13 cellular contexts compared by ENCODE assay signal in the genomic region with DNA sequence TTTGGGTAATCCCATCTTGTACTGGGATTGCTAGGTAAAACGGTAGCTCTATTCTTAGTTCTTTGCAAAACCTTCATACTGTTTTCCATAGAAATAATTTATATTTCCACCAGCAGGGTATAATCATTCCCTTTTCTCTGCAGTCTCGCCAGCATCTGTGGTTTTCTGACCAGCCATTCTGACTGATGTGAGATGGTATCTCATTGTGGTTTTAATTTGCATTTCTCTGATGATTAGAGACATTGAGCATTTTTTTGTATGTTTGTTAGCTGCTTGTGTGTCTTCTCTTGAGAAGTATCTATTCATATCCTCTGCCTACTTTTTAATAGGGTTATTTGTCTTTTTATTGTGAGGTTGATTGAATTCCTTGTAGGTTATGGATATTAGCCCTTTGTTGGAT.
DNase-seq lines count a peak whose midpoint lies in the region; ATAC-seq and TF ChIP-seq lines count a peak whose summit lies in the region.
"Had no signal": no experiment of that assay in that cellular context is flagged by ENCODE, and none has a peak within 500 bp of the region (broad histone marks: within the 10 kb centered on the region; RNA-seq: fewer than 3 reads in every experiment).

No MANE protein-coding gene starts in this region.

- H3K36me3 Mint-ChIP-seq in activated T-helper 1 cell treated with anti-CD3 and anti-CD28 coated beads, Interleukin-12 subunit alpha, Interleukin-12 subunit beta, Interleukin-2, Interleukin-4 antibody, amounts not matched to agents 30 ng/mL and 10 ng/mL and 1 ng/mL, durations not matched to agents 14 hours and 24 hours and 36 hours (ENCODE audit: low read depth), result no peaks in the 10 kb centered on the region
- H3K36me3 Mint-ChIP-seq: naive B cell had no signal

- H3K27me3 Mint-ChIP-seq in activated T-helper 1 cell treated with anti-CD3 and anti-CD28 coated beads, Interleukin-12 subunit alpha, Interleukin-12 subunit beta, Interleukin-2, Interleukin-4 antibody, amounts not matched to agents 30 ng/mL and 10 ng/mL and 1 ng/mL, durations not matched to agents 14 hours and 24 hours and 36 hours (ENCODE audit: insufficient read depth), result no peaks in the 10 kb centered on the region
- H3K27me3 Mint-ChIP-seq: naive B cell had no signal

- no peaks in the 10 kb centered on the region for H3K9me3 Mint-ChIP-seq in activated T-helper 1 cell treated with anti-CD3 and anti-CD28 coated beads, Interleukin-12 subunit alpha, Interleukin-12 subunit beta, Interleukin-2, Interleukin-4 antibody, amounts not matched to agents 30 ng/mL and 10 ng/mL and 1 ng/mL, durations not matched to agents 14 hours and 24 hours and 36 hours
- H3K9me3 Mint-ChIP-seq: naive B cell had no signal

- whole genome bisulfite sequencing in heart left ventricle, 4 donors, result 92 to 96% (median 95%) methylated on average over 2 of the region's 2 CpGs

- H3K4me3 Mint-ChIP-seq in activated T-helper 1 cell treated with anti-CD3 and anti-CD28 coated beads, Interleukin-12 subunit alpha, Interleukin-12 subunit beta, Interleukin-2, Interleukin-4 antibody, amounts not matched to agents 30 ng/mL and 10 ng/mL and 1 ng/mL, durations not matched to agents 14 hours and 24 hours and 36 hours, result no peak overlapping the region
- H3K4me3 Mint-ChIP-seq: naive B cell had no signal

- intact Hi-C loops in left lung (cut with DNase I) (no loop called here), heart left ventricle (cut with DNase I) (no loop called here)
- intact Hi-C loops in activated T-helper 1 cell treated with anti-CD3 and anti-CD28 coated beads, Interleukin-12 subunit alpha, Interleukin-12 subunit beta, Interleukin-2, Interleukin-4 antibody, amounts not matched to agents 30 ng/mL and 10 ng/mL and 1 ng/mL, durations not matched to agents 14 hours and 24 hours and 36 hours (cut with micrococcal nuclease), result no loop called here

- no peaks in the 10 kb centered on the region for H3K4me1 Mint-ChIP-seq in activated T-helper 1 cell treated with anti-CD3 and anti-CD28 coated beads, Interleukin-12 subunit alpha, Interleukin-12 subunit beta, Interleukin-2, Interleukin-4 antibody, amounts not matched to agents 30 ng/mL and 10 ng/mL and 1 ng/mL, durations not matched to agents 14 hours and 24 hours and 36 hours (ENCODE audit: low read depth)

- H3K27ac ChIP-seq in left lung, result no peak overlapping the region
- H3K27ac ChIP-seq in heart left ventricle, result no peak overlapping the region

- DNase-seq in NCI-H526 treated with DMSO at 0.1 percent for 48 hours (lab: John Stamatoyannopoulos, UW), result peak; percentile 95
- DNase-seq in left lung, result no peak
- no peak for DNase-seq in heart left ventricle
- no peak for DNase-seq in midbrain (lab: John Stamatoyannopoulos, UW)
- no peak for DNase-seq in activated T-helper 1 cell treated with anti-CD3 and anti-CD28 coated beads, Interleukin-12 subunit alpha, Interleukin-12 subunit beta, Interleukin-2, Interleukin-4 antibody, amounts not matched to agents 30 ng/mL and 10 ng/mL and 1 ng/mL, durations not matched to agents 14 hours and 24 hours and 36 hours (ENCODE audit: low spot score)
- DNase-seq: activated effector memory CD4-positive, alpha-beta T cell treated with anti-CD3 and anti-CD28 coated beads, Interleukin-2, amount 50 U/mL, for 16 hours; dermis blood vessel endothelial cell; DMS79 treated with DMSO at 0.1 percent for 48 hours; Karpas-422; naive B cell; T-helper 9 cell had no signal

- H3K27me3 ChIP-seq in left lung, result no peaks in the 10 kb centered on the region
- no peaks in the 10 kb centered on the region for H3K27me3 ChIP-seq in heart left ventricle

- H3K4me1 ChIP-seq in left lung (no peaks in the 10 kb centered on the region), heart left ventricle (no peaks in the 10 kb centered on the region)

- no peak for TF ChIP-seq CTCF in left lung (IDR thresholded peaks at IDR 0.05)
- TF ChIP-seq CTCF in heart left ventricle (IDR thresholded peaks at IDR 0.05), result no peak

- peak; percentile 40 for ATAC-seq in GM19328 (IDR thresholded peaks at IDR 0.05; ENCODE audit: unreplicated experiment)
- ATAC-seq in HG02885 (IDR thresholded peaks at IDR 0.05; ENCODE audit: poor library complexity, unreplicated experiment), result peak; percentile 39
- no peak for ATAC-seq in left lung
- ATAC-seq in heart left ventricle, result no peak

- H3K9me3 ChIP-seq in left lung, result no peaks in the 10 kb centered on the region
- no peaks in the 10 kb centered on the region for H3K9me3 ChIP-seq in heart left ventricle

- H3K27ac Mint-ChIP-seq in activated T-helper 1 cell treated with anti-CD3 and anti-CD28 coated beads, Interleukin-12 subunit alpha, Interleukin-12 subunit beta, Interleukin-2, Interleukin-4 antibody, amounts not matched to agents 30 ng/mL and 10 ng/mL and 1 ng/mL, durations not matched to agents 14 hours and 24 hours and 36 hours, result no peak overlapping the region

- no peak overlapping the region for H3K4me3 ChIP-seq in left lung
- no peak overlapping the region for H3K4me3 ChIP-seq in heart left ventricle

- H3K36me3 ChIP-seq in left lung, result no peaks in the 10 kb centered on the region
- no peaks in the 10 kb centered on the region for H3K36me3 ChIP-seq in heart left ventricle

- no peak for TF ChIP-seq POLR2A in heart left ventricle (IDR thresholded peaks at IDR 0.05)

Comparison
In these comparisons a context has a peak if more than half of its experiments do, and no peak if none do; other contexts are left out.
1. ATAC-seq: peak in GM19328 (single experiment) and HG02885 (single experiment); none in left lung (single experiment) and heart left ventricle (0 of 4).